8 cellular contexts compared by ENCODE assay signal in the genomic region with DNA sequence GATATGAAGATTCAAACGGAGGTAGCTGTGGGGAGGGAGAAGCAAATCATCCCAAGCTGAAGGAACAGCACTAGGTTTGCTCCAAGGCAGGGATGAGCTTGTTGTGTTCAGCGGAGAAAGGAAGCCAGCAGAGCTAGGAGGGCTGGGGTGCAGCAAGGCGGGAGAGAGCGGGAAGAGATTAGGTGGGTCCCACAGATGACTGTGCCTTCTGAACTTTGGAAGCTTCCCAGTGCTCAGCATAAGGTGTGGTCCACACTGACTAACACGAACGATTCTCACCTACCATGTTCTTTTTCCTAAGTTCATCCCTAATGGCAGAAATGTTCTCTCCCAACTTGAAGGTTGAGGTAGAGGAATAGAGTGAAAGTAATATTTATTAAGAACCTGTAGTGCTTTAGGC. TPM values are rescaled to one million over a fixed set of nuclear protein-coding genes. Genes with fewer than 3 reads are reported as not detected.
A peak's percentile ranks its signal among the peaks of the same experiment; 100 is the strongest.
DNase-seq lines count a peak whose midpoint lies in the region; ATAC-seq and TF ChIP-seq lines count a peak whose summit lies in the region.

No MANE protein-coding gene starts in this region.

- 79% methylated on average over 6 of the region's 6 CpGs for WGBS in right cardiac atrium

- H3K4me3 Mint-ChIP-seq in type B pancreatic cell: peak overlapping the region; percentile 95

- no peak overlapping the region for H3K27ac ChIP-seq in cardiac muscle cell
- H3K27ac ChIP-seq in right cardiac atrium (ENCODE audit: low read length): no peak overlapping the region

- ATAC-seq in right cardiac atrium (no peak), HG02588 (IDR thresholded peaks at IDR 0.05; ENCODE audit: unreplicated experiment) (no peak)
- no peak for ATAC-seq in activated naive CD4-positive, alpha-beta T cell treated with anti-CD3 and anti-CD28 coated beads, Interleukin-2, amount 50 U/mL, for 72 hours

- H3K9me3 ChIP-seq in cardiac muscle cell (ENCODE audit: low read depth) (no peaks in the 10 kb centered on the region), right cardiac atrium (ENCODE audit: control insufficient read depth, low read length) (no peaks in the 10 kb centered on the region), iPS-18c (ENCODE audit: control insufficient read depth, insufficient read depth, low read length) (no peaks in the 10 kb centered on the region)

- H3K4me1 ChIP-seq in cardiac muscle cell (ENCODE audit: low read depth) (peaks cover 7% of the 10 kb centered on the region), right cardiac atrium (ENCODE audit: control insufficient read depth, insufficient read depth, low read length) (peaks cover 3% of the 10 kb centered on the region)

- no peaks in the 10 kb centered on the region for H3K9me3 Mint-ChIP-seq in activated naive CD4-positive, alpha-beta T cell treated with anti-CD3 and anti-CD28 coated beads, Interleukin-2, amount 50 U/mL, for 72 hours
- H3K9me3 Mint-ChIP-seq in type B pancreatic cell: no peaks in the 10 kb centered on the region

- intact Hi-C loops in right cardiac atrium (cut with DNase I): no loop called here

- H3K4me3 ChIP-seq in cardiac muscle cell (peak overlapping the region; percentile 75), right cardiac atrium (ENCODE audit: low read length) (no peak overlapping the region), iPS-18c (ENCODE audit: insufficient read depth, low read depth, low read length) (peak overlapping the region; percentile 73)

- no peak for DNase-seq in cardiac muscle cell (ENCODE audit: low read depth in 1 of 2, low spot score in 1 of 2)
- no peak for DNase-seq in right cardiac atrium
- DNase-seq in activated naive CD4-positive, alpha-beta T cell treated with anti-CD3 and anti-CD28 coated beads, Interleukin-2, amount 50 U/mL, for 72 hours (ENCODE audit: low spot score in 2 of 2): no peak
- no peak for DNase-seq in type B pancreatic cell (ENCODE audit: extremely low spot score, unreplicated experiment)
- no peak for DNase-seq in COR-L47 (lab: John Stamatoyannopoulos, UW)
- DNase-seq in HK-2 (ENCODE audit: unreplicated experiment): no peak

- H3K36me3 ChIP-seq in cardiac muscle cell: peaks cover 3% of the 10 kb centered on the region

- peaks cover 17 to 21% of the 10 kb centered on the region in 2 donors for H3K36me3 Mint-ChIP-seq in activated naive CD4-positive, alpha-beta T cell treated with anti-CD3 and anti-CD28 coated beads, Interleukin-2, amount 50 U/mL, for 72 hours
- peaks cover 12% of the 10 kb centered on the region for H3K36me3 Mint-ChIP-seq in type B pancreatic cell

- H3K27me3 ChIP-seq in cardiac muscle cell (no peaks in the 10 kb centered on the region), right cardiac atrium (ENCODE audit: control insufficient read depth, insufficient read depth) (no peaks in the 10 kb centered on the region)

- peak overlapping the region; percentile 94 for H3K27ac Mint-ChIP-seq in activated naive CD4-positive, alpha-beta T cell treated with anti-CD3 and anti-CD28 coated beads, Interleukin-2, amount 50 U/mL, for 72 hours
- no peak overlapping the region for H3K27ac Mint-ChIP-seq in type B pancreatic cell

- H3K4me1 Mint-ChIP-seq in type B pancreatic cell (ENCODE audit: unreplicated experiment): peaks cover 16% of the 10 kb centered on the region

- H3K27me3 Mint-ChIP-seq in type B pancreatic cell: no peaks in the 10 kb centered on the region

- no peak for TF ChIP-seq CTCF in cardiac muscle cell (IDR thresholded peaks at IDR 0.05; ENCODE audit: low read depth, low read length)
- TF ChIP-seq CTCF in type B pancreatic cell (conservative IDR thresholded peaks at IDR 0.05): no peak

RNA-seq across cellular contexts. Expression of gene RAE1, which starts 1.2 kb away (rescaled TPM):
- 34.2 and 46.1 TPM in 2 replicates for total RNA-seq in cardiac muscle cell
- polyA plus RNA-seq in cardiac muscle cell: 72.4 and 74.1 TPM in 2 replicates
- total RNA-seq in right cardiac atrium: 10 to 100 TPM; 14.1 to 15.6 (median 14.8) TPM
- polyA plus RNA-seq in right cardiac atrium: 9.4 TPM
- 10 to 100 TPM; 47.3 to 67.5 TPM for total RNA-seq in activated naive CD4-positive, alpha-beta T cell treated with anti-CD3 and anti-CD28 coated beads, Interleukin-2, amount 50 U/mL, for 72 hours
- 38.2 and 46.5 TPM in 2 replicates for total RNA-seq in type B pancreatic cell (ENCODE audit: low replicate concordance)

RNA-seq across cellular contexts. Expression of gene SPO11, which starts 22.7 kb away (rescaled TPM):
- total RNA-seq in cardiac muscle cell (not detected in 2 replicates), right cardiac atrium (not detected), type B pancreatic cell (ENCODE audit: low replicate concordance) (not detected in 2 replicates)
- polyA plus RNA-seq in cardiac muscle cell (not detected in 2 replicates), right cardiac atrium (not detected)
- total RNA-seq in activated naive CD4-positive, alpha-beta T cell treated with anti-CD3 and anti-CD28 coated beads, Interleukin-2, amount 50 U/mL, for 72 hours: not detected

RNA-seq across cellular contexts. Expression of gene RBM38, which starts 38.9 kb away (rescaled TPM):
- 420 and 625 TPM in 2 replicates for total RNA-seq in cardiac muscle cell
- 404 and 626 TPM in 2 replicates for polyA plus RNA-seq in cardiac muscle cell
- total RNA-seq in right cardiac atrium: 100 to 1,000 TPM in 1 of 4 donors, 10 to 100 TPM in 3; 82.6 to 143 (median 94.4) TPM
- 182 TPM for polyA plus RNA-seq in right cardiac atrium
- total RNA-seq in activated naive CD4-positive, alpha-beta T cell treated with anti-CD3 and anti-CD28 coated beads, Interleukin-2, amount 50 U/mL, for 72 hours: 10 to 100 TPM; 43.4 to 97.5 TPM
- 15.2 and 26.5 TPM in 2 replicates for total RNA-seq in type B pancreatic cell (ENCODE audit: low replicate concordance)
